Comparison of ENCODE assay signal across 20 cellular contexts in the genomic region with DNA sequence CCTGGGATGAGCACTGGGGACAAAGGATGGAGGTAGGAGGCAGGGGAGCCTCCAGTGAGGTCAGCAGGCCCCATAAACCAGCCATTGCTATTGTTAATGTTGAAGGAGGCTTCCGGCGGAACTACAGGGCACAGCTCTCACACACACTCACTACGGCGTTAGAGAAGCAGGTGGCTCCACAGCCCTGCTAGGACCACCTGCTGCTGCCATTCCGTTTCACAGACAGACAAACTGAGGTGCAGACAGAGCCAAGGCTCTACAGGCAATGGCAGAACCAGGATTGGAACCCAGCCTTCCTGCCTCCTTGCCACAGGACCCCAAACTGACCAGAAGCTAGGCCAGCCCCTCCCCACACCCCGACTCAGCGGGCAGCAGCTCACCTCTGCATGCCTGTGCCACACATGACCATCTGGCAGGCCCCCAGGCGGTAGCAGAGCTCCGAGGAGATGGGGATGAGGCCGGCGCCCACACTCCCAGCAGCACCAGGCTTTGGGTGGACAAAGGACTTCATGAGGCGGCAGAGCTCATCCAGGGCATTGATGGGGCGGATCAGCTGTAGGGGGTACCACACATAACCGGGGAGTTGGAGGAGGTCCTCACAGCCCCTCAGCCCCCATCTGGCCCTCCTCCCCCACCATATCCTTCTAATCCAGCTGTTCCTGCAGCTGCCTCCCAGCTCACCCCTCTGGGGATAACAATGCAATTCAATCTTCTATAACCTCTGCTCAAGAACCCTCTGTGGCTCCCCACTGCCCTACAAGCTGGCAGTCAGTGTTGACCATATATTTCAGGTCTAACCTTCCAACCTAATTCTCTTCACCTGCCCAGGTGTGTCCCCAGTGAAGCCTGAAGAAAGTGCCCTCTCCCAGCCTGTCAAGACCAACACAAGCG.
A peak's percentile ranks its signal among the peaks of the same experiment; 100 is the strongest.
DNase-seq lines count a peak whose midpoint lies in the region; ATAC-seq and TF ChIP-seq lines count a peak whose summit lies in the region.
"Had no signal": no experiment of that assay in that cellular context is flagged by ENCODE, and none has a peak within 500 bp of the region (broad histone marks: within the 10 kb centered on the region; RNA-seq: fewer than 3 reads in every experiment).

No MANE protein-coding gene starts in this region.

- no peaks in the 10 kb centered on the region for H3K27me3 Mint-ChIP-seq in activated T-helper 17 cell treated with anti-CD3 and anti-CD28 coated beads, Interleukin-2, amount 50 U/mL, for 72 hours
- H3K27me3 Mint-ChIP-seq: activated CD4-positive, alpha-beta T cell treated with anti-CD3 and anti-CD28 coated beads, Interleukin-2, amount 10 ng/mL, durations not matched to agents 7 days and 5 days; type B pancreatic cell had no signal

- H3K9ac ChIP-seq in BLaER1 treated with 17β-estradiol and CSF1 and Interleukin-3, amounts not matched to agents 10 nM and 100 nM = peak overlapping the region in 10 of 11 experiments; percentile 6 to 83 (median 72); a peak in 18 of 22 replicates

- no peak overlapping the region for H3K4me3 ChIP-seq in BLaER1 treated with 17β-estradiol and CSF1 and Interleukin-3, amounts not matched to agents 10 nM and 100 nM
- H3K4me3 ChIP-seq in HEK293 (ENCODE audit: low read depth, low read length) (no peak overlapping the region), lower lobe of right lung (no peak overlapping the region), ovary (no peak overlapping the region)
- H3K4me3 ChIP-seq: coronary artery had no signal

- no peaks in the 10 kb centered on the region for H3K9me3 Mint-ChIP-seq in activated T-helper 17 cell treated with anti-CD3 and anti-CD28 coated beads, Interleukin-2, amount 50 U/mL, for 72 hours
- H3K9me3 Mint-ChIP-seq: activated CD4-positive, alpha-beta T cell treated with anti-CD3 and anti-CD28 coated beads, Interleukin-2, amount 10 ng/mL, durations not matched to agents 7 days and 5 days; CD8-positive, alpha-beta memory T cell; type B pancreatic cell had no signal

- intact Hi-C loops in lower lobe of right lung (cut with DNase I) (no loop called here), ovary (cut with DNase I) (loop anchor here in 2 of 4 donors (10.0 kb wide), 1 partner anchor 435 kb away; no protein-coding TSS in a partner anchor)

- H3K9me3 ChIP-seq in BLaER1 treated with 17β-estradiol and CSF1 and Interleukin-3, amounts not matched to agents 10 nM and 100 nM (replicated peaks in 1 of 11) = no peaks in the 10 kb centered on the region
- H3K9me3 ChIP-seq in HEK293 (ENCODE audit: control insufficient read depth, insufficient read depth, low read depth, low read length) (no peaks in the 10 kb centered on the region), lower lobe of right lung (no peaks in the 10 kb centered on the region), ovary (no peaks in the 10 kb centered on the region)

- H3K27ac ChIP-seq in BLaER1 treated with 17β-estradiol and CSF1 and Interleukin-3, amounts not matched to agents 10 nM and 100 nM = peak overlapping the region in 10 of 11 experiments; percentile 30 to 92 (median 84); a peak in 18 of 22 replicates
- no peak overlapping the region for H3K27ac ChIP-seq in HEK293 (ENCODE audit: extremely low read depth, low read depth, low read length)
- no peak overlapping the region for H3K27ac ChIP-seq in lower lobe of right lung
- H3K27ac ChIP-seq in ovary = no peak overlapping the region
- H3K27ac ChIP-seq: coronary artery, VCaP had no signal

- peaks cover 88% of the 10 kb centered on the region for H3K36me3 Mint-ChIP-seq in activated T-helper 17 cell treated with anti-CD3 and anti-CD28 coated beads, Interleukin-2, amount 50 U/mL, for 72 hours (ENCODE audit: low read depth)
- H3K36me3 Mint-ChIP-seq: type B pancreatic cell had no signal

- TF ChIP-seq CTCF in HEK293 (tag by site-specific recombination; IDR thresholded peaks at IDR 0.05) = no peak
- TF ChIP-seq CTCF in lower lobe of right lung (IDR thresholded peaks at IDR 0.05) = no peak
- TF ChIP-seq CTCF in ovary (IDR thresholded peaks at IDR 0.05) = no peak

- H3K4me1 ChIP-seq in BLaER1 treated with 17β-estradiol and CSF1 and Interleukin-3, amounts not matched to agents 10 nM and 100 nM = peaks cover 81 to 93% (median 88%) of the 10 kb centered on the region in 10 experiments
- H3K4me1 ChIP-seq in HEK293 (ENCODE audit: control insufficient read depth, insufficient read depth, low read length) (no peaks in the 10 kb centered on the region), lower lobe of right lung (no peaks in the 10 kb centered on the region), ovary (ENCODE audit: insufficient read depth) (peaks cover 3% of the 10 kb centered on the region)

- in situ Hi-C loops in KBM-7 (cut with MboI; ENCODE audit: low pct_unique_long_range_greater_than_20kb, low sequenced_read_pairs) = no loop called here

- H4K20me1 ChIP-seq in BLaER1 treated with 17β-estradiol and CSF1 and Interleukin-3, amounts not matched to agents 10 nM and 100 nM = peaks cover 0 to 90% (median 0%) of the 10 kb centered on the region in 11 experiments; a peak in 5 of 22 replicates

- no peak for TF ChIP-seq EP300 in ovary (IDR thresholded peaks at IDR 0.05)

- peak overlapping the region; percentile 66 for H3K27ac Mint-ChIP-seq in activated T-helper 17 cell treated with anti-CD3 and anti-CD28 coated beads, Interleukin-2, amount 50 U/mL, for 72 hours
- H3K27ac Mint-ChIP-seq: activated CD4-positive, alpha-beta T cell treated with anti-CD3 and anti-CD28 coated beads, Interleukin-2, amount 10 ng/mL, durations not matched to agents 7 days and 5 days; type B pancreatic cell had no signal

- WGBS in ovary, 3 donors = 80 to 84% (median 82%) methylated on average over 14 to 15 of the region's 15 CpGs

- no peak for TF ChIP-seq POLR2A in ovary (IDR thresholded peaks at IDR 0.05)

- no peak for ATAC-seq in activated T-helper 17 cell treated with anti-CD3 and anti-CD28 coated beads, Interleukin-2, amount 50 U/mL, for 72 hours (replicated peaks)
- ATAC-seq in lower lobe of right lung = no peak

- H3K4me1 Mint-ChIP-seq in activated T-helper 17 cell treated with anti-CD3 and anti-CD28 coated beads, Interleukin-2, amount 50 U/mL, for 72 hours = peaks cover 9% of the 10 kb centered on the region

- DNase-seq in lower lobe of right lung (peak; percentile 36), NOMO-1 treated with dmso at 0.1 percent for 144 hours (lab: John Stamatoyannopoulos, UW; ENCODE audit: unreplicated experiment) (no peak), GM19240 (ENCODE audit: insufficient read length, low spot score) (no peak), KBM-7 (no peak), ovary (no peak)
- DNase-seq: activated CD4-positive, alpha-beta T cell treated with anti-CD3 and anti-CD28 coated beads, Interleukin-2, amount 10 ng/mL, durations not matched to agents 7 days and 5 days; amygdala; CD8-positive, alpha-beta memory T cell; GOT3; islet precursor cell; NCI-H1694; NCI-H2171 treated with DMSO at 0.1 percent for 48 hours; NCI-H524 treated with DMSO at 0.1 percent for 48 hours; stimulated activated CD8-positive, alpha-beta memory T cell treated with anti-CD3 and anti-CD28 coated beads, Interleukin-4, amount 100 ng/mL, for 48 hours had no signal

- H3K4me3 Mint-ChIP-seq in activated T-helper 17 cell treated with anti-CD3 and anti-CD28 coated beads, Interleukin-2, amount 50 U/mL, for 72 hours = no peak overlapping the region
- H3K4me3 Mint-ChIP-seq: activated CD4-positive, alpha-beta T cell treated with anti-CD3 and anti-CD28 coated beads, Interleukin-2, amount 10 ng/mL, durations not matched to agents 7 days and 5 days; CD8-positive, alpha-beta memory T cell; type B pancreatic cell had no signal

- peak overlapping the region; percentile 73 to 95 (median 88) for H3K4me2 ChIP-seq in BLaER1 treated with 17β-estradiol and CSF1 and Interleukin-3, amounts not matched to agents 10 nM and 100 nM

- no peaks in the 10 kb centered on the region for H3K27me3 ChIP-seq in BLaER1 treated with 17β-estradiol and CSF1 and Interleukin-3, amounts not matched to agents 10 nM and 100 nM
- no peaks in the 10 kb centered on the region for H3K27me3 ChIP-seq in lower lobe of right lung (ENCODE audit: low read depth)
- no peaks in the 10 kb centered on the region for H3K27me3 ChIP-seq in ovary

- H3K36me3 ChIP-seq in BLaER1 treated with 17β-estradiol and CSF1 and Interleukin-3, amounts not matched to agents 10 nM and 100 nM = peaks cover 0 to 90% (median 21%) of the 10 kb centered on the region in 11 experiments; a peak in 13 of 22 replicates
- H3K36me3 ChIP-seq in HEK293 (ENCODE audit: control insufficient read depth in 2 of 2, insufficient read depth in 1 of 2, low read length in 2 of 2) (no peaks in the 10 kb centered on the region), lower lobe of right lung (peaks cover 92% of the 10 kb centered on the region), ovary (no peaks in the 10 kb centered on the region)

- CTCF ChIA-PET in HEK293 (lab: Yijun Ruan, JAX) = interaction anchor here (0.6 to 1.8 kb wide), 3 partner anchors 8 to 126 kb away, joined by 3 to 13 read pairs (median 4); no protein-coding TSS in a partner anchor

- POLR2A ChIA-PET in HEK293 (lab: Yijun Ruan, JAX) = interaction anchor here (0.5 kb wide), 1 partner anchor 533 kb away, joined by 3 read pairs; no protein-coding TSS in a partner anchor

TF ChIP-seq in HEK293, 187 proteins besides CTCF, POLR2A, EP300 and RAD21:
- TF ChIP-seq ZNF843 (tag by site-specific recombination; IDR thresholded peaks at IDR 0.05) = no peak
- TF ChIP-seq ZNF560 (tag by site-specific recombination; IDR thresholded peaks at IDR 0.05; ENCODE audit: borderline replicate concordance) = no peak
- no peak for TF ChIP-seq ZNF707 (tag by site-specific recombination; IDR thresholded peaks at IDR 0.05)
- TF ChIP-seq, protein P1, sequence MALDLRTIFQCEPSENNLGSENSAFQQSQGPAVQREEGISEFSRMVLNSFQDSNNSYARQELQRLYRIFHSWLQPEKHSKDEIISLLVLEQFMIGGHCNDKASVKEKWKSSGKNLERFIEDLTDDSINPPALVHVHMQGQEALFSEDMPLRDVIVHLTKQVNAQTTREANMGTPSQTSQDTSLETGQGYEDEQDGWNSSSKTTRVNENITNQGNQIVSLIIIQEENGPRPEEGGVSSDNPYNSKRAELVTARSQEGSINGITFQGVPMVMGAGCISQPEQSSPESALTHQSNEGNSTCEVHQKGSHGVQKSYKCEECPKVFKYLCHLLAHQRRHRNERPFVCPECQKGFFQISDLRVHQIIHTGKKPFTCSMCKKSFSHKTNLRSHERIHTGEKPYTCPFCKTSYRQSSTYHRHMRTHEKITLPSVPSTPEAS (tag by site-specific recombination; IDR thresholded peaks at IDR 0.05) = no peak
- no peak for TF ChIP-seq ZNF248 (tag by site-specific recombination; IDR thresholded peaks at IDR 0.05)
- TF ChIP-seq ZNF16 (tag by site-specific recombination; IDR thresholded peaks at IDR 0.05; ENCODE audit: low read depth) = peak; percentile 83
- no peak for TF ChIP-seq ZNF146 (tag by site-specific recombination; IDR thresholded peaks at IDR 0.05)
- TF ChIP-seq ZNF10 (tag by site-specific recombination; IDR thresholded peaks at IDR 0.05) = no peak
- no peak for TF ChIP-seq ZNF830 (tag by site-specific recombination; IDR thresholded peaks at IDR 0.05; ENCODE audit: low read depth)

Comparison
In these comparisons a context has a peak if more than half of its experiments do, and no peak if none do; other contexts are left out.
1. H3K27ac ChIP-seq: peak in BLaER1 treated with 17β-estradiol and CSF1 and Interleukin-3, amounts not matched to agents 10 nM and 100 nM (10 of 11); none in HEK293 (single experiment), lower lobe of right lung (single experiment) and ovary (0 of 2).